In the genomic region with DNA sequence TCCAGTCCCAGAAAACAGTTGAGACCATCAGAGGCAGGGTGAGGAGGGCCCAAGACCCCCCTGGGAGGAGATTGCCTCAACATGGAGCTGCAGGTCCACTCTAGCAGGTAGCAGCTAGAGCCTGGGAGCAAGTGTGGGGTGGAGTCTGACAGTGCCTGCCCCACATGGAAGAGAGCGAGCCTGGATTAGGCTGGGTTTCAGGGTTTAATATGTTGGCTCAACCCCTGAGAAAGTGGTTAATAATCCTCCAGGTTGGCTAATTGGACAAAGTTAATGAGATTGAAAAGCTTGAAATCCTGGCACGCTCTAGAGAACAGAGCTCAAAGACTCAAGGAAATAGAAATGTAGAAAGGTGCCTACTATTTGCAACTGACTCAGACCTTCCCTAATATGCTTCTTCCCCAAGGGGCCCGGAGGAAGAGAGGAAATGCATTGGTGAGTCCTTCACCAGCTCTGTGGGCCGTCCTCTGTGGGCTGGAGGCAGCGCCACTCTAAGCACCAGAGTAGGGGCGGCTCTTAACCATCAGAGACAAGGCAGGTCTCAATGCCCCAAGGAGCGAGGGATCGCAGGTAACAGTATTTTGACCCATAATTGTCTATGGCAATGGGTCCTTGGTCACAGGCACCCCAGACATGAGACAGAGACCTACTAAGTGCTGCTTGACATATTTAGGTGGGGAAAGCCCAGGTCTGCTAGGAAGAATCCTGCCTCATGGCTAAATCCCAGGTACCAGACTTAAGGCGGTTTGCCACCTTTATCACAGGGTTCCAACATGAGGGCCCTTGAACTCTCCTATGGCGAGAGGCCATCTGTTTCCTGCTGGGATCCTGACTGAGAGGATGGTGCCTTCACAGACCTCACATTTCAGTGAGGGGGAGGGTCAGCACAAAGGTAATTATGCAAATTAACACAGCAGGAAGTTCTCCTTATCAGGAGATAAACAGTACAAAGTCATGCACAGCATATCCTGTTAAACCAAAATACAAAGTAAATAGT, we compare ENCODE assay signal across 1 cellular context.
TF ChIP-seq lines count a peak whose summit lies in the region.

No MANE protein-coding gene starts in this region.

TF ChIP-seq in liver, 16 proteins besides CTCF, POLR2A, EP300 and RAD21 (continued from another document):
- TF ChIP-seq, protein P1, sequence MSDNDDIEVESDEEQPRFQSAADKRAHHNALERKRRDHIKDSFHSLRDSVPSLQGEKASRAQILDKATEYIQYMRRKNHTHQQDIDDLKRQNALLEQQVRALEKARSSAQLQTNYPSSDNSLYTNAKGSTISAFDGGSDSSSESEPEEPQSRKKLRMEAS (IDR thresholded peaks at IDR 0.05): no peak
